Comparison of ENCODE assay signal across 1 cellular context in genomic region chr17:40532520-40533253, GRCh38.
TF ChIP-seq lines count a peak whose summit lies in the region.

No MANE protein-coding gene starts in this region.

TF ChIP-seq in HepG2, 621 proteins besides CTCF, POLR2A, EP300 and RAD21 (continued from another document):
- TF ChIP-seq, protein P1, sequence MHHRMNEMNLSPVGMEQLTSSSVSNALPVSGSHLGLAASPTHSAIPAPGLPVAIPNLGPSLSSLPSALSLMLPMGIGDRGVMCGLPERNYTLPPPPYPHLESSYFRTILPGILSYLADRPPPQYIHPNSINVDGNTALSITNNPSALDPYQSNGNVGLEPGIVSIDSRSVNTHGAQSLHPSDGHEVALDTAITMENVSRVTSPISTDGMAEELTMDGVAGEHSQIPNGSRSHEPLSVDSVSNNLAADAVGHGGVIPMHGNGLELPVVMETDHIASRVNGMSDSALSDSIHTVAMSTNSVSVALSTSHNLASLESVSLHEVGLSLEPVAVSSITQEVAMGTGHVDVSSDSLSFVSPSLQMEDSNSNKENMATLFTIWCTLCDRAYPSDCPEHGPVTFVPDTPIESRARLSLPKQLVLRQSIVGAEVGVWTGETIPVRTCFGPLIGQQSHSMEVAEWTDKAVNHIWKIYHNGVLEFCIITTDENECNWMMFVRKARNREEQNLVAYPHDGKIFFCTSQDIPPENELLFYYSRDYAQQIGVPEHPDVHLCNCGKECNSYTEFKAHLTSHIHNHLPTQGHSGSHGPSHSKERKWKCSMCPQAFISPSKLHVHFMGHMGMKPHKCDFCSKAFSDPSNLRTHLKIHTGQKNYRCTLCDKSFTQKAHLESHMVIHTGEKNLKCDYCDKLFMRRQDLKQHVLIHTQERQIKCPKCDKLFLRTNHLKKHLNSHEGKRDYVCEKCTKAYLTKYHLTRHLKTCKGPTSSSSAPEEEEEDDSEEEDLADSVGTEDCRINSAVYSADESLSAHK (CRISPR knock-in tag; IDR thresholded peaks at IDR 0.05; ENCODE audit: borderline replicate concordance) = 0 out of 2 replicates have a peak, but pooled peaks have one; percentile 18
- no peak for TF ChIP-seq ZBTB49 (CRISPR knock-in tag; IDR thresholded peaks at IDR 0.05; ENCODE audit: borderline replicate concordance)
- no peak for TF ChIP-seq RFX5 (IDR thresholded peaks at IDR 0.05; ENCODE audit: low read depth, low read length)
- no peak for TF ChIP-seq ZNF629 (CRISPR knock-in tag; conservative IDR thresholded peaks at IDR 0.05)
- no peak for TF ChIP-seq SMAD3 (CRISPR knock-in tag; IDR thresholded peaks at IDR 0.05)
- no peak for TF ChIP-seq ZNF777 (CRISPR knock-in tag; IDR thresholded peaks at IDR 0.05)
- no peak for TF ChIP-seq ETV6 (CRISPR knock-in tag; conservative IDR thresholded peaks at IDR 0.05)
- TF ChIP-seq, protein P2, sequence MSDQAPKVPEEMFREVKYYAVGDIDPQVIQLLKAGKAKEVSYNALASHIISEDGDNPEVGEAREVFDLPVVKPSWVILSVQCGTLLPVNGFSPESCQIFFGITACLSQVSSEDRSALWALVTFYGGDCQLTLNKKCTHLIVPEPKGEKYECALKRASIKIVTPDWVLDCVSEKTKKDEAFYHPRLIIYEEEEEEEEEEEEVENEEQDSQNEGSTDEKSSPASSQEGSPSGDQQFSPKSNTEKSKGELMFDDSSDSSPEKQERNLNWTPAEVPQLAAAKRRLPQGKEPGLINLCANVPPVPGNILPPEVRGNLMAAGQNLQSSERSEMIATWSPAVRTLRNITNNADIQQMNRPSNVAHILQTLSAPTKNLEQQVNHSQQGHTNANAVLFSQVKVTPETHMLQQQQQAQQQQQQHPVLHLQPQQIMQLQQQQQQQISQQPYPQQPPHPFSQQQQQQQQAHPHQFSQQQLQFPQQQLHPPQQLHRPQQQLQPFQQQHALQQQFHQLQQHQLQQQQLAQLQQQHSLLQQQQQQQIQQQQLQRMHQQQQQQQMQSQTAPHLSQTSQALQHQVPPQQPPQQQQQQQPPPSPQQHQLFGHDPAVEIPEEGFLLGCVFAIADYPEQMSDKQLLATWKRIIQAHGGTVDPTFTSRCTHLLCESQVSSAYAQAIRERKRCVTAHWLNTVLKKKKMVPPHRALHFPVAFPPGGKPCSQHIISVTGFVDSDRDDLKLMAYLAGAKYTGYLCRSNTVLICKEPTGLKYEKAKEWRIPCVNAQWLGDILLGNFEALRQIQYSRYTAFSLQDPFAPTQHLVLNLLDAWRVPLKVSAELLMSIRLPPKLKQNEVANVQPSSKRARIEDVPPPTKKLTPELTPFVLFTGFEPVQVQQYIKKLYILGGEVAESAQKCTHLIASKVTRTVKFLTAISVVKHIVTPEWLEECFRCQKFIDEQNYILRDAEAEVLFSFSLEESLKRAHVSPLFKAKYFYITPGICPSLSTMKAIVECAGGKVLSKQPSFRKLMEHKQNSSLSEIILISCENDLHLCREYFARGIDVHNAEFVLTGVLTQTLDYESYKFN (CRISPR knock-in tag; conservative IDR thresholded peaks at IDR 0.05) = no peak
- TF ChIP-seq MTA3 (CRISPR knock-in tag; IDR thresholded peaks at IDR 0.05) = no peak
- TF ChIP-seq ZBTB20 (CRISPR knock-in tag; IDR thresholded peaks at IDR 0.05; ENCODE audit: borderline replicate concordance, low read depth) = 0 out of 2 replicates have a peak, but pooled peaks have one; percentile 16
- TF ChIP-seq HDAC6 (IDR thresholded peaks at IDR 0.05; ENCODE audit: low read depth, low read length) = no peak
- 0 out of 2 replicates have a peak, but pooled peaks have one; percentile 50 for TF ChIP-seq RCOR2 (CRISPR knock-in tag; IDR thresholded peaks at IDR 0.05)
- no peak for TF ChIP-seq ZNF839 (CRISPR knock-in tag; IDR thresholded peaks at IDR 0.05; ENCODE audit: borderline replicate concordance)
- no peak for TF ChIP-seq MEIS1 (CRISPR knock-in tag; IDR thresholded peaks at IDR 0.05; ENCODE audit: borderline replicate concordance)
- TF ChIP-seq KAT2B (IDR thresholded peaks at IDR 0.05; ENCODE audit: borderline replicate concordance, low read depth, low read length) = no peak
- TF ChIP-seq ZBTB21 (CRISPR knock-in tag; IDR thresholded peaks at IDR 0.05) = no peak
- 0 out of 2 replicates have a peak, but pooled peaks have one; percentile 5 for TF ChIP-seq ETV5 (CRISPR knock-in tag; IDR thresholded peaks at IDR 0.05; ENCODE audit: borderline replicate concordance)
